16 cellular contexts compared by ENCODE assay signal in genomic region chr2:40210968-40211353, GRCh38.
"Had no signal": no experiment of that assay in that cellular context is flagged by ENCODE, and none has a peak within 500 bp of the region (broad histone marks: within the 10 kb centered on the region; RNA-seq: fewer than 3 reads in every experiment).

No MANE protein-coding gene starts in this region.

- DNase-seq: activated CD4-positive, alpha-beta T cell treated with anti-CD3 and anti-CD28 coated beads, Interleukin-2, amount 50 U/mL, for 1 hour; activated effector memory CD4-positive, alpha-beta T cell treated with Interleukin-2 at 50 U/mL for 16 hours; effector CD8-positive, alpha-beta T cell; gastrocnemius medialis; heart left ventricle; left ventricle myocardium superior; occipital lobe; SJCRH30; stimulated activated CD4-positive, alpha-beta T cell treated with anti-CD3 and anti-CD28 coated beads, Interleukin-2, amount 100 ng/mL, for 24 hours; testis; upper lobe of left lung had no signal

- ATAC-seq: esophagus mucosa, gastrocnemius medialis, heart left ventricle, left ventricle myocardium superior had no signal

- H3K27ac ChIP-seq: gastrocnemius medialis, heart left ventricle, SJCRH30, testis, upper lobe of left lung, VCaP had no signal

- H3K4me3 Mint-ChIP-seq: activated naive CD4-positive, alpha-beta T cell treated with anti-CD3 and anti-CD28 coated beads, Interleukin-2, amount 50 U/mL, for 24 hours; T-helper 1 cell treated with Interleukin-12 subunit alpha and Interleukin-12 subunit beta and Interleukin-4 antibody, amounts not matched to agents 30 μg/mL and 1 μg/mL, for 36 hours had no signal

- H3K36me3 Mint-ChIP-seq: activated naive CD4-positive, alpha-beta T cell treated with anti-CD3 and anti-CD28 coated beads, Interleukin-2, amount 50 U/mL, for 24 hours had no signal

- H3K9me3 ChIP-seq: gastrocnemius medialis, heart left ventricle, SJCRH30, testis, upper lobe of left lung had no signal

- H3K4me1 ChIP-seq: gastrocnemius medialis, SJCRH30, testis, upper lobe of left lung had no signal

- H3K4me1 Mint-ChIP-seq: activated naive CD4-positive, alpha-beta T cell treated with anti-CD3 and anti-CD28 coated beads, Interleukin-2, amount 50 U/mL, for 24 hours had no signal

- H3K27me3 ChIP-seq: gastrocnemius medialis, heart left ventricle, SJCRH30, testis, upper lobe of left lung had no signal

- H3K27ac Mint-ChIP-seq: activated naive CD4-positive, alpha-beta T cell treated with anti-CD3 and anti-CD28 coated beads, Interleukin-2, amount 50 U/mL, for 24 hours; progenitor cell of endocrine pancreas; T-helper 1 cell treated with Interleukin-12 subunit alpha and Interleukin-12 subunit beta and Interleukin-4 antibody, amounts not matched to agents 30 μg/mL and 1 μg/mL, for 36 hours had no signal

- H3K4me3 ChIP-seq: gastrocnemius medialis, heart left ventricle, SJCRH30, testis, upper lobe of left lung had no signal

- H3K36me3 ChIP-seq: gastrocnemius medialis, heart left ventricle, SJCRH30, upper lobe of left lung had no signal

- H3K27me3 Mint-ChIP-seq: activated naive CD4-positive, alpha-beta T cell treated with anti-CD3 and anti-CD28 coated beads, Interleukin-2, amount 50 U/mL, for 24 hours; progenitor cell of endocrine pancreas had no signal
